1 cellular context compared by ENCODE assay signal in the genomic region with DNA sequence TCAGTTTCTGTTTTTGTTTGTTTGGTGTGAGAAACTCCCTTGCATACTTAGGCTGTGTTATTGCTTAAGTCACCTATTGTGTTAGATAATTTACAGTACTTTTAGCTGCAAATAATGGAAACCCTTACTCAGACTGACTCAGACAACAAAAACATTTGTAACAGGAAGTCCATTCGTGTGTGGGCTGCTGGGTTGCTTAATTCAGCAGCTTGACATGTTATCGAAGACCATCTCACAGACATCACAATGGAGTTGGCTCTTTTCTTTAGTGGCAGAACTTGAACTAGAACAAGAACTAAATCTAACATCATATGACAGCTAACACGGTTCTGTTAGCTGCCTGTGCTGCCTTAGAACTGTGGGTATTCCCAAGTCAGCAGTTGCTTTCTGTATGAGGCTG.
A peak's percentile ranks its signal among the peaks of the same experiment; 100 is the strongest.
TF ChIP-seq lines count a peak whose summit lies in the region.

No MANE protein-coding gene starts in this region.

TF ChIP-seq in HepG2, 621 proteins besides CTCF, POLR2A, EP300 and RAD21 (continued from another document and continues in another):
- TF ChIP-seq ZGPAT (CRISPR knock-in tag; IDR thresholded peaks at IDR 0.05), result 0 out of 2 replicates have a peak, but pooled peaks have one; percentile 22
- TF ChIP-seq TEAD2 (CRISPR knock-in tag; IDR thresholded peaks at IDR 0.05), result no peak
- no peak for TF ChIP-seq MED13 (CRISPR knock-in tag; IDR thresholded peaks at IDR 0.05)
- TF ChIP-seq AFF4 (CRISPR knock-in tag; IDR thresholded peaks at IDR 0.05), result no peak
- no peak for TF ChIP-seq ZSCAN29 (CRISPR knock-in tag; conservative IDR thresholded peaks at IDR 0.05)
- TF ChIP-seq ZNF34 (CRISPR knock-in tag; IDR thresholded peaks at IDR 0.05; ENCODE audit: borderline replicate concordance), result no peak
- TF ChIP-seq FLYWCH1 (CRISPR knock-in tag; IDR thresholded peaks at IDR 0.05), result no peak
- TF ChIP-seq, protein P1, sequence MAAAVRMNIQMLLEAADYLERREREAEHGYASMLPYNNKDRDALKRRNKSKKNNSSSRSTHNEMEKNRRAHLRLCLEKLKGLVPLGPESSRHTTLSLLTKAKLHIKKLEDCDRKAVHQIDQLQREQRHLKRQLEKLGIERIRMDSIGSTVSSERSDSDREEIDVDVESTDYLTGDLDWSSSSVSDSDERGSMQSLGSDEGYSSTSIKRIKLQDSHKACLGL (CRISPR knock-in tag; IDR thresholded peaks at IDR 0.05), result no peak
- TF ChIP-seq SYNCRIP (IDR thresholded peaks at IDR 0.05; ENCODE audit: insufficient read depth, low read depth, low read length), result no peak
- no peak for TF ChIP-seq ZNF543 (CRISPR knock-in tag; IDR thresholded peaks at IDR 0.05)
- no peak for TF ChIP-seq ZNF10 (CRISPR knock-in tag; IDR thresholded peaks at IDR 0.05; ENCODE audit: borderline replicate concordance, low read depth)
- TF ChIP-seq MED1 (CRISPR knock-in tag; IDR thresholded peaks at IDR 0.05), result peak; percentile 52; the same call in 1 of the 2 replicates
- TF ChIP-seq PITX1 (CRISPR knock-in tag; IDR thresholded peaks at IDR 0.05), result no peak
- TF ChIP-seq, protein P2, sequence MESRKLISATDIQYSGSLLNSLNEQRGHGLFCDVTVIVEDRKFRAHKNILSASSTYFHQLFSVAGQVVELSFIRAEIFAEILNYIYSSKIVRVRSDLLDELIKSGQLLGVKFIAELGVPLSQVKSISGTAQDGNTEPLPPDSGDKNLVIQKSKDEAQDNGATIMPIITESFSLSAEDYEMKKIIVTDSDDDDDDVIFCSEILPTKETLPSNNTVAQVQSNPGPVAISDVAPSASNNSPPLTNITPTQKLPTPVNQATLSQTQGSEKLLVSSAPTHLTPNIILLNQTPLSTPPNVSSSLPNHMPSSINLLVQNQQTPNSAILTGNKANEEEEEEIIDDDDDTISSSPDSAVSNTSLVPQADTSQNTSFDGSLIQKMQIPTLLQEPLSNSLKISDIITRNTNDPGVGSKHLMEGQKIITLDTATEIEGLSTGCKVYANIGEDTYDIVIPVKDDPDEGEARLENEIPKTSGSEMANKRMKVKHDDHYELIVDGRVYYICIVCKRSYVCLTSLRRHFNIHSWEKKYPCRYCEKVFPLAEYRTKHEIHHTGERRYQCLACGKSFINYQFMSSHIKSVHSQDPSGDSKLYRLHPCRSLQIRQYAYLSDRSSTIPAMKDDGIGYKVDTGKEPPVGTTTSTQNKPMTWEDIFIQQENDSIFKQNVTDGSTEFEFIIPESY (CRISPR knock-in tag; IDR thresholded peaks at IDR 0.05), result no peak
- TF ChIP-seq ZNF44 (CRISPR knock-in tag; IDR thresholded peaks at IDR 0.05), result no peak
- no peak for TF ChIP-seq NFRKB (IDR thresholded peaks at IDR 0.05)
- TF ChIP-seq ATAD3A (CRISPR knock-in tag; IDR thresholded peaks at IDR 0.05), result no peak
- no peak for TF ChIP-seq TSC22D2 (CRISPR knock-in tag; IDR thresholded peaks at IDR 0.05; ENCODE audit: borderline replicate concordance)
- TF ChIP-seq, protein P3, sequence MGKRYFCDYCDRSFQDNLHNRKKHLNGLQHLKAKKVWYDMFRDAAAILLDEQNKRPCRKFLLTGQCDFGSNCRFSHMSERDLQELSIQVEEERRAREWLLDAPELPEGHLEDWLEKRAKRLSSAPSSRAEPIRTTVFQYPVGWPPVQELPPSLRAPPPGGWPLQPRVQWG (CRISPR knock-in tag; IDR thresholded peaks at IDR 0.05; ENCODE audit: borderline replicate concordance, low read depth), result no peak
- no peak for TF ChIP-seq ZKSCAN8 (CRISPR knock-in tag; IDR thresholded peaks at IDR 0.05; ENCODE audit: borderline replicate concordance)
- TF ChIP-seq NFYB (CRISPR knock-in tag; IDR thresholded peaks at IDR 0.05), result no peak
- TF ChIP-seq KDM5B (CRISPR knock-in tag; IDR thresholded peaks at IDR 0.05; ENCODE audit: borderline replicate concordance), result no peak
- TF ChIP-seq FOXP1 (IDR thresholded peaks at IDR 0.05), result no peak
- TF ChIP-seq FOXP1 (CRISPR knock-in tag; IDR thresholded peaks at IDR 0.05), result peak; percentile 43
- peak; percentile 34 for TF ChIP-seq GATAD2A (CRISPR knock-in tag; IDR thresholded peaks at IDR 0.05)
- TF ChIP-seq RCOR2 (CRISPR knock-in tag; IDR thresholded peaks at IDR 0.05), result no peak
- TF ChIP-seq SOX5 (CRISPR knock-in tag; IDR thresholded peaks at IDR 0.05; ENCODE audit: borderline replicate concordance), result peak; percentile 87
- no peak for TF ChIP-seq SOX13 (IDR thresholded peaks at IDR 0.05)
- TF ChIP-seq SOX13 (CRISPR knock-in tag; conservative IDR thresholded peaks at IDR 0.05 in 1 of 2, IDR thresholded peaks at IDR 0.05 in 1 of 2), result peak in 1 of 2 experiments; percentile 79; a peak in 2 of 4 replicates
- TF ChIP-seq SP5 (CRISPR knock-in tag; IDR thresholded peaks at IDR 0.05; ENCODE audit: borderline replicate concordance, low read depth), result no peak
- no peak for TF ChIP-seq ZSCAN22 (CRISPR knock-in tag; IDR thresholded peaks at IDR 0.05)
- TF ChIP-seq ZSCAN12 (CRISPR knock-in tag; IDR thresholded peaks at IDR 0.05), result no peak
- TF ChIP-seq REPIN1 (CRISPR knock-in tag; IDR thresholded peaks at IDR 0.05; ENCODE audit: borderline replicate concordance, low read depth), result no peak
- TF ChIP-seq MYNN (CRISPR knock-in tag; IDR thresholded peaks at IDR 0.05; ENCODE audit: low read depth), result no peak
- TF ChIP-seq ZKSCAN5 (CRISPR knock-in tag; IDR thresholded peaks at IDR 0.05), result no peak
- TF ChIP-seq ZNF552 (CRISPR knock-in tag; IDR thresholded peaks at IDR 0.05; ENCODE audit: borderline replicate concordance), result no peak
- TF ChIP-seq ZNF709 (CRISPR knock-in tag; IDR thresholded peaks at IDR 0.05), result no peak
- no peak for TF ChIP-seq HIVEP1 (CRISPR knock-in tag; IDR thresholded peaks at IDR 0.05)
- no peak for TF ChIP-seq UBTF (CRISPR knock-in tag; IDR thresholded peaks at IDR 0.05)
- no peak for TF ChIP-seq RARA (CRISPR knock-in tag; IDR thresholded peaks at IDR 0.05)
- TF ChIP-seq HNF1B (CRISPR knock-in tag; IDR thresholded peaks at IDR 0.05), result no peak
- TF ChIP-seq ZBTB26 (CRISPR knock-in tag; IDR thresholded peaks at IDR 0.05; ENCODE audit: borderline replicate concordance), result no peak
- TF ChIP-seq, protein P4, sequence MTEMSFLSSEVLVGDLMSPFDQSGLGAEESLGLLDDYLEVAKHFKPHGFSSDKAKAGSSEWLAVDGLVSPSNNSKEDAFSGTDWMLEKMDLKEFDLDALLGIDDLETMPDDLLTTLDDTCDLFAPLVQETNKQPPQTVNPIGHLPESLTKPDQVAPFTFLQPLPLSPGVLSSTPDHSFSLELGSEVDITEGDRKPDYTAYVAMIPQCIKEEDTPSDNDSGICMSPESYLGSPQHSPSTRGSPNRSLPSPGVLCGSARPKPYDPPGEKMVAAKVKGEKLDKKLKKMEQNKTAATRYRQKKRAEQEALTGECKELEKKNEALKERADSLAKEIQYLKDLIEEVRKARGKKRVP (CRISPR knock-in tag; IDR thresholded peaks at IDR 0.05), result no peak
- TF ChIP-seq, protein P5, sequence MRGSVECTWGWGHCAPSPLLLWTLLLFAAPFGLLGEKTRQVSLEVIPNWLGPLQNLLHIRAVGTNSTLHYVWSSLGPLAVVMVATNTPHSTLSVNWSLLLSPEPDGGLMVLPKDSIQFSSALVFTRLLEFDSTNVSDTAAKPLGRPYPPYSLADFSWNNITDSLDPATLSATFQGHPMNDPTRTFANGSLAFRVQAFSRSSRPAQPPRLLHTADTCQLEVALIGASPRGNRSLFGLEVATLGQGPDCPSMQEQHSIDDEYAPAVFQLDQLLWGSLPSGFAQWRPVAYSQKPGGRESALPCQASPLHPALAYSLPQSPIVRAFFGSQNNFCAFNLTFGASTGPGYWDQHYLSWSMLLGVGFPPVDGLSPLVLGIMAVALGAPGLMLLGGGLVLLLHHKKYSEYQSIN (CRISPR knock-in tag; IDR thresholded peaks at IDR 0.05; ENCODE audit: borderline replicate concordance), result no peak
- no peak for TF ChIP-seq U2AF2 (IDR thresholded peaks at IDR 0.05; ENCODE audit: low read depth, low read length)
- TF ChIP-seq HMGA1 (CRISPR knock-in tag; conservative IDR thresholded peaks at IDR 0.05), result no peak
- TF ChIP-seq ADNP (CRISPR knock-in tag; IDR thresholded peaks at IDR 0.05), result no peak
- TF ChIP-seq ELF3 (CRISPR knock-in tag; IDR thresholded peaks at IDR 0.05), result peak; percentile 50; the same call in 1 of the 2 replicates
- no peak for TF ChIP-seq KAT2B (IDR thresholded peaks at IDR 0.05; ENCODE audit: borderline replicate concordance, low read depth, low read length)
- TF ChIP-seq ZKSCAN1 (IDR thresholded peaks at IDR 0.05; ENCODE audit: low read length), result no peak
- no peak for TF ChIP-seq ZNF713 (CRISPR knock-in tag; IDR thresholded peaks at IDR 0.05)
- no peak for TF ChIP-seq IKZF1 (IDR thresholded peaks at IDR 0.05)
